In the genomic region with DNA sequence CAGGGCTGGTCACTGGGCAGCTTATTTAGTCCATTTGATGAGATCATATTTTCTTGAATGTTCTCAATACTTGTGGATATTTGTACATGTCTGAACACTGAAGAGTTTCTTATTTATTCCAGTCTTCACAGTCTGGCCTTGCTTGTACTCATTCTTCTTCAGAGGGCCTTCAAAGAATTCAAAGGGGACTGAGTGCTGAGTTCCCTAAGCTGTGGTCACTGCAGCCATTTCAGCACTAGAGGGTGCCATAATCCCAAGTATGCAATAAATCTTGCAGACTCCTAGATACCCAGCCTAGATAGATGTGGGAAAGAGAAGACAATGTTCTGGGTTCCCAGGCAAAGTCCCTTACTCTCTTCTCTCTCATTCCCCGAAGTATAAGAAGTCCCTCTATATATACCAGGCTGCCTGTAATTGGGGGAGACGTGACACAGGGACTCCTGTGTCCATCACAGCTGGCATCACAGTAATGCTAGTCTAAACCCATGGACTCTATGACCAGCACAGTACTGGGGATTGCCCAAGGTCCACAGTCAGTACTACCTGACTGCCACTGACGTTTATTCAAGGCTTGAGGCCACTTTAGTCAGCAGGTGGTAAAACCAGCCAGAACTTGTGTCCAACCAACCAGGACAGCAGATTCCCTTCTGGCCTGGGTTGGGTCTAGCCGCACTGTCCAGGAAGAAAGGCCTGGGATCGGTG, we compare ENCODE assay signal across 9 cellular contexts. TPM values are rescaled to one million over a fixed set of nuclear protein-coding genes. Genes with fewer than 3 reads are reported as not detected.
DNase-seq lines count a peak whose midpoint lies in the region; ATAC-seq and TF ChIP-seq lines count a peak whose summit lies in the region.
"Had no signal": no experiment of that assay in that cellular context is flagged by ENCODE, and none has a peak within 500 bp of the region (broad histone marks: within the 10 kb centered on the region; RNA-seq: fewer than 3 reads in every experiment).

No MANE protein-coding gene starts in this region.

- TF ChIP-seq CTCF in BJ (IDR thresholded peaks at IDR 0.05; ENCODE audit: insufficient read depth, low read depth, low read length) (peak; percentile 26; the same call in 1 of the 2 replicates), RWPE1 (conservative IDR thresholded peaks at IDR 0.05; ENCODE audit: low read depth) (0 out of 2 replicates have a peak, but pooled peaks have one; percentile 13)

- H3F3A ChIP-seq in GM23248 (ENCODE audit: insufficient read depth): no peaks in the 10 kb centered on the region

- ATAC-seq in HG03135 (IDR thresholded peaks at IDR 0.05; ENCODE audit: unreplicated experiment): no peak

- peaks cover 36% of the 10 kb centered on the region for H3K79me2 ChIP-seq in GM23248 (ENCODE audit: insufficient read depth)

- POLR2A ChIA-PET in BJ (lab: Charles Lee): no interaction called here
- POLR2A ChIA-PET in RWPE1 (lab: Yijun Ruan, JAX; ENCODE audit: low non-redundant PET): no interaction called here

- H3K9me3 ChIP-seq in GM23248 (ENCODE audit: low read depth): no peaks in the 10 kb centered on the region

- no peak overlapping the region for H3K27ac ChIP-seq in GM23248
- H3K27ac ChIP-seq in RWPE1: no peak overlapping the region
- H3K27ac ChIP-seq: epithelial cell of prostate had no signal

- CTCF ChIA-PET in BJ (lab: Yijun Ruan, JAX): interaction anchor here (0.6 to 0.8 kb wide), 2 partner anchors 10 to 16 kb away, joined by 3 read pairs; no protein-coding TSS in a partner anchor
- CTCF ChIA-PET in RWPE1 (lab: Yijun Ruan, JAX): no interaction called here

- in situ Hi-C loops in GM23248 (cut with MboI): no loop called here

- H3K4me3 ChIP-seq in BJ (ENCODE audit: low read depth, low read length): no peak overlapping the region
- no peak overlapping the region for H3K4me3 ChIP-seq in GM23248

- no peak overlapping the region for H3K4me2 ChIP-seq in GM23248 (ENCODE audit: unreplicated experiment)

- WGBS in GM23248 (ENCODE audit: low coverage in 1 of 2, low lambda C conversion rate in 2 of 2, missing lambda C conversion rate in 2 of 2), 2 experiments: 56 to 60% methylated on average over 5 of the region's 5 CpGs

- H4K20me1 ChIP-seq in GM23248 (ENCODE audit: insufficient read depth): no peaks in the 10 kb centered on the region

- no peaks in the 10 kb centered on the region for H3K4me1 ChIP-seq in GM23248 (ENCODE audit: insufficient read depth)

- H3K27me3 ChIP-seq in BJ (ENCODE audit: control insufficient read depth, insufficient read depth, low read length): no peaks in the 10 kb centered on the region
- no peaks in the 10 kb centered on the region for H3K27me3 ChIP-seq in GM23248 (replicated peaks; ENCODE audit: insufficient read depth)

- H2AFZ ChIP-seq in GM23248: no peak overlapping the region

- no peak overlapping the region for H3K9ac ChIP-seq in GM23248

- no peaks in the 10 kb centered on the region for H3K9me2 ChIP-seq in GM23248 (ENCODE audit: insufficient read depth)

- DNase-seq in BJ (ENCODE audit: low read depth) (no peak), GM23248 (peak; percentile 65), RWPE1 (ENCODE audit: low spot score) (no peak), fibroblast of peridontal ligament (ENCODE audit: extremely low read depth) (peak; percentile 29), DMS79 treated with DMSO at 0.1 percent for 48 hours (lab: John Stamatoyannopoulos, UW) (no peak), NCI-H2196 (lab: John Stamatoyannopoulos, UW; ENCODE audit: unreplicated experiment) (no peak), superior temporal gyrus (ENCODE audit: extremely low spot score) (no peak)

- H3K36me3 ChIP-seq in BJ (ENCODE audit: control insufficient read depth, insufficient read depth, low read length) (no peaks in the 10 kb centered on the region), GM23248 (ENCODE audit: low read depth) (peaks cover 11% of the 10 kb centered on the region; the same call in 1 of the 2 replicates)

RNA-seq across cellular contexts. Expression of gene VN1R1, which starts 8.9 kb away (rescaled TPM):
- polyA plus RNA-seq in BJ (2011; rRNA removed): 0.13 and 0.21 TPM in 2 replicates
- polyA minus RNA-seq in BJ (2011; rRNA and poly(A)+ RNA removed): 0.05 and 0.31 TPM in 2 replicates
- total RNA-seq in GM23248 (2014; rRNA removed; shearing (Covaris generic)): 0.32 and 1.5 TPM in 2 replicates
- 0.58 and 0.68 TPM in 2 replicates for polyA plus RNA-seq in GM23248 (2016; fragmentation: Nextera tagmentation; extraction: Ambion mirVana)

RNA-seq across cellular contexts. Expression of gene ZNF772, which starts 11.5 kb away (rescaled TPM):
- polyA plus RNA-seq in BJ (2011; rRNA removed) (3.6 and 5.8 TPM in 2 replicates), GM23248 (2016; fragmentation: Nextera tagmentation; extraction: Ambion mirVana) (4.1 and 5.8 TPM in 2 replicates)
- 7.8 and 8.2 TPM in 2 replicates for polyA minus RNA-seq in BJ (2011; rRNA and poly(A)+ RNA removed)
- total RNA-seq in GM23248 (2014; rRNA removed; shearing (Covaris generic)): 13.6 and 13.7 TPM in 2 replicates

RNA-seq across cellular contexts. Expression of gene ZNF419, which starts 21.7 kb away (rescaled TPM):
- polyA plus RNA-seq in BJ (2011; rRNA removed) (8.8 and 11.0 TPM in 2 replicates), GM23248 (2016; fragmentation: Nextera tagmentation; extraction: Ambion mirVana) (7.5 and 8.7 TPM in 2 replicates)
- polyA minus RNA-seq in BJ (2011; rRNA and poly(A)+ RNA removed): 8.9 and 11.7 TPM in 2 replicates
- 13.9 and 29.0 TPM in 2 replicates for total RNA-seq in GM23248 (2014; rRNA removed; shearing (Covaris generic))

RNA-seq across cellular contexts. Expression of gene ZNF749, which starts 30.7 kb away (rescaled TPM):
- polyA plus RNA-seq in BJ (2011; rRNA removed): 10.0 and 11.4 TPM in 2 replicates
- 6.9 and 9.6 TPM in 2 replicates for polyA minus RNA-seq in BJ (2011; rRNA and poly(A)+ RNA removed)
- 2.4 and 3.6 TPM in 2 replicates for total RNA-seq in GM23248 (2014; rRNA removed; shearing (Covaris generic))
- polyA plus RNA-seq in GM23248 (2016; fragmentation: Nextera tagmentation; extraction: Ambion mirVana): 15.8 and 17.5 TPM in 2 replicates

RNA-seq across cellular contexts. Expression of gene ZNF773, which starts 33.9 kb away (rescaled TPM):
- polyA plus RNA-seq in BJ (2011; rRNA removed) (13.0 and 13.1 TPM in 2 replicates), GM23248 (2016; fragmentation: Nextera tagmentation; extraction: Ambion mirVana) (18.6 and 22.2 TPM in 2 replicates)
- polyA minus RNA-seq in BJ (2011; rRNA and poly(A)+ RNA removed): 13.8 and 14.8 TPM in 2 replicates
- total RNA-seq in GM23248 (2014; rRNA removed; shearing (Covaris generic)): 33.7 and 41.0 TPM in 2 replicates

Comparison
In these comparisons a context has a peak if more than half of its experiments do, and no peak if none do; other contexts are left out.
1. DNase-seq: peak in GM23248 (single experiment) and fibroblast of peridontal ligament (single experiment); none in BJ (single experiment), RWPE1 (single experiment), DMS79 treated with DMSO at 0.1 percent for 48 hours (single experiment), NCI-H2196 (single experiment) and superior temporal gyrus (single experiment).